Comparison of ENCODE assay signal across 8 cellular contexts in the genomic region with DNA sequence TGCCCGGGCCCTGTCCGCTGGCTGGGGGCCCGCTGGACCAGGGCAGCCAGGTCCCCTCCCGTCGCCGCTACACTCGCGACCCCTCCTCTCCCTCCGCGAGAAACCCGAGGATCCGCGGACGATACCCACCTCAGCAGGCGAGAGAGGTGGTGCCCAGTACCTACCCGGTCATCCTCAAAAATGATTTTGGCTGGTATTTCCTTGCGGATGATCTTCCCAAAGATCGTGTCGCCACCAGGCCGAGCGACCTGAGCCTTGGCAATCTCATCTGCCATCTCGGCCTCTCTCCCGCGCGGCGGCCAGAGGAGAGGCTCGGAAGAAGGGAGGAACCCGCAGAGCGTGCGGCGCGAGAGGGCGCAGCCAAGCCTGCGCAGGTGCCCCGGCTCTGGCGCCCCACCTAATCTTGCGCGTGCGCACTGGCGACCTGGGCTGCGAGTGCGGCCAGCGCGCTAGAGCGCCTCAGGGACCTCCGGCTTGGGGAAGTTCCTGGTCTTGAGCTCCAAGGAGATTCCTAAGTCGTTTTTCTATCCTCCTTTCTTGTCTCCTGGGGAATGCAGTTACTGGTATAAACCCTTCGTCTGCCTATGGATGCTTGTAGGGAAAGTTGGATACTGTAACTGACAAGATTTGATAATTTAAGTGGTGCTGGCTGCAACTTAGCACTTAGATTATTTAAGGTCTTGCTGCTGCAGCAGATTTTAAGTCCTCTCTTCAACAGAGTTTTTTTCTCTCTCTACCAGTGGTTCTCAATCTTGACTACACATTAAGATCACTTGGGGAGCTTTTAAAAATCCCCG. TPM values are rescaled to one million over a fixed set of nuclear protein-coding genes. Genes with fewer than 3 reads are reported as not detected.
DNase-seq lines count a peak whose midpoint lies in the region; ATAC-seq, FAIRE-seq and TF ChIP-seq lines count a peak whose summit lies in the region.

A gene (minus strand): TSS at position 326 of the 797 bp plus-strand sequence. CDS start 51 bp downstream, at position 275.

- DNase-seq in GM12892 (ENCODE audit: insufficient read length) = peak; percentile 90
- peak; percentile 67 for DNase-seq in NCI-H1436 treated with DMSO at 0.1 percent for 48 hours (lab: John Stamatoyannopoulos, UW)
- peak; percentile 88 to 95 (median 90) for DNase-seq in T-helper 1 cell
- peak; percentile 76 for DNase-seq in amniotic epithelial cell (ENCODE audit: low read depth)
- DNase-seq in left cardiac atrium = peak; percentile 94
- DNase-seq in psoas muscle = peak; percentile 92 to 96
- DNase-seq in urothelium cell line (ENCODE audit: low spot score) = peak; percentile 97

- H3K27me3 ChIP-seq in psoas muscle (ENCODE audit: insufficient read depth in 3 of 3, low read length in 2 of 3) = no peaks in the 10 kb centered on the region

- H3K36me3 ChIP-seq in psoas muscle (ENCODE audit: insufficient read depth in 1 of 2, low read depth in 1 of 2) = peaks cover 6 to 30% of the 10 kb centered on the region in 2 donors

- no peaks in the 10 kb centered on the region for H3K9me3 ChIP-seq in psoas muscle

- no peak for TF ChIP-seq CTCF in psoas muscle (IDR thresholded peaks at IDR 0.05)

- peaks cover 13% of the 10 kb centered on the region for H3K4me1 ChIP-seq in psoas muscle

- ATAC-seq in HG02852 (IDR thresholded peaks at IDR 0.05; ENCODE audit: unreplicated experiment) (peak; percentile 81), left cardiac atrium (peak; percentile 96 to 97), psoas muscle (peak; percentile 89 to 93 (median 91))

- WGBS in psoas muscle, 3 donors = 1% methylated on average over 34 to 49 of the region's 49 CpGs

- H3K4me3 ChIP-seq in psoas muscle = peak within 1 kb of the TSS; percentile 85

- H3K27ac ChIP-seq in psoas muscle = peak within 1 kb of the TSS; percentile 97

- peak; percentile 81 for TF ChIP-seq POLR2A in GM12892 (IDR thresholded peaks at IDR 0.05; ENCODE audit: low read depth, low read length)

- intact Hi-C loops in left cardiac atrium (cut with DNase I) (no loop called here), psoas muscle (cut with DNase I) (loop anchor here (5.0 to 10.0 kb wide), 2 partner anchors 250 to 252 kb away; no protein-coding TSS in a partner anchor)

- FAIRE-seq in GM12892 (lab: Jason Lieb, UNC) = peak; percentile 95
- FAIRE-seq in urothelium cell line (lab: Jason Lieb, UNC) = peak; percentile 62

RNA-seq across cellular contexts. Expression of the gene that starts here (rescaled TPM):
- polyA plus RNA-seq in GM12892 (2012; ENCODE audit: missing spikeins) = 461 TPM
- total RNA-seq in left cardiac atrium (100 to 1,000 TPM; 142 to 172 TPM), psoas muscle (100 to 1,000 TPM; 205 to 331 (median 236) TPM)
- polyA plus RNA-seq in psoas muscle = 100 to 1,000 TPM; 280 to 441 (median 388) TPM

Comparison
In these comparisons a context has a peak if more than half of its experiments do, and no peak if none do; other contexts are left out.
1. Peak in every context shown above with its lines: DNase-seq, ATAC-seq, H3K4me3 ChIP-seq and H3K27ac ChIP-seq.
2. intact Hi-C loops: an anchor here in psoas muscle (5.0 to 10.0 kb wide); none called in left cardiac atrium.